Comparison of ENCODE assay signal across 18 cellular contexts in the genomic region with DNA sequence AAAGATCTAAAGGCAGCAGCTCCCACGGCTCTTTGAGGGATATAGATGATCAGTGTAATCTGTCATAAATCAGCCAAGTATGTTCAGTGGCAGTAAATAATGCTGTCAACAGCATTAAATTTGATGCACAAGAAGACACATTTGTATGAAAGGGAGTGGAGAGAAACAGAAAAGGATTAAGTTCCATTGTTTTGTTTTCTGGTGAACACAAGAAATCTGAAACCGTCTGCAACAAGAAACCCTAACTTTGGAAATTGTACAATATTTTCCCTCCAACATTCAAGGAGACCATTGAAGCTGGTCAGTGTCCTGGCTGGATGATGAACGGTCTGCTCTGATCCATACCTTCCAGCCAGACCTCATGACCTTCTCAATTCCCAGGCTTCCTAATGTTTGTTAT. TPM values are rescaled to one million over a fixed set of nuclear protein-coding genes. Genes with fewer than 3 reads are reported as not detected.
DNase-seq lines count a peak whose midpoint lies in the region; ATAC-seq, FAIRE-seq and TF ChIP-seq lines count a peak whose summit lies in the region.
"Had no signal": no experiment of that assay in that cellular context is flagged by ENCODE, and none has a peak within 500 bp of the region (broad histone marks: within the 10 kb centered on the region; RNA-seq: fewer than 3 reads in every experiment).

No MANE protein-coding gene starts in this region.

- TF ChIP-seq CTCF in left ventricle myocardium inferior (IDR thresholded peaks at IDR 0.05; ENCODE audit: borderline replicate concordance) (no peak), neural progenitor cell (IDR thresholded peaks at IDR 0.05) (no peak), vagina (IDR thresholded peaks at IDR 0.05) (no peak), kidney (IDR thresholded peaks at IDR 0.05; ENCODE audit: borderline replicate concordance, extremely low read depth, insufficient read depth) (no peak)

- peaks cover 56% of the 10 kb centered on the region for H3K4me1 Mint-ChIP-seq in dendritic cell treated with granulocyte-macrophage colony-stimulating factor and Interleukin-4, amounts not matched to agents 40 ng/mL and 50 ng/mL, for 4 days (ENCODE audit: low read depth)
- peaks cover 11% of the 10 kb centered on the region for H3K4me1 Mint-ChIP-seq in neural progenitor cell

- H3K4me3 Mint-ChIP-seq in dendritic cell treated with granulocyte-macrophage colony-stimulating factor and Interleukin-4, amounts not matched to agents 40 ng/mL and 50 ng/mL, for 4 days = no peak overlapping the region
- H3K4me3 Mint-ChIP-seq in neural progenitor cell = no peak overlapping the region
- H3K4me3 Mint-ChIP-seq: neural crest cell had no signal

- FAIRE-seq in kidney (lab: Jason Lieb, UNC) = no peak

- no peaks in the 10 kb centered on the region for H3K9me3 ChIP-seq in left ventricle myocardium inferior (replicated peaks)
- no peaks in the 10 kb centered on the region for H3K9me3 ChIP-seq in neural progenitor cell (ENCODE audit: low read depth)
- H3K9me3 ChIP-seq in vagina = no peaks in the 10 kb centered on the region
- H3K9me3 ChIP-seq in kidney (ENCODE audit: control insufficient read depth in 1 of 2, low read length in 2 of 2) = no peaks in the 10 kb centered on the region
- H3K9me3 ChIP-seq: Peyer's patch, testis had no signal

- H3K27ac Mint-ChIP-seq in dendritic cell treated with granulocyte-macrophage colony-stimulating factor and Interleukin-4, amounts not matched to agents 40 ng/mL and 50 ng/mL, for 4 days = peak overlapping the region; percentile 56
- H3K27ac Mint-ChIP-seq in neural progenitor cell = no peak overlapping the region

- H3K36me3 ChIP-seq in left ventricle myocardium inferior (no peaks in the 10 kb centered on the region), neural progenitor cell (no peaks in the 10 kb centered on the region), vagina (no peaks in the 10 kb centered on the region), kidney (ENCODE audit: control insufficient read depth in 1 of 2, insufficient read depth in 2 of 2, low read length in 2 of 2) (no peaks in the 10 kb centered on the region)
- H3K36me3 ChIP-seq: Peyer's patch had no signal

- H3K4me2 ChIP-seq in neural progenitor cell = peak overlapping the region; percentile 14

- no peaks in the 10 kb centered on the region for H3K27me3 ChIP-seq in left ventricle myocardium inferior (ENCODE audit: low read depth)
- H3K27me3 ChIP-seq in neural progenitor cell = no peaks in the 10 kb centered on the region
- no peaks in the 10 kb centered on the region for H3K27me3 ChIP-seq in vagina
- H3K27me3 ChIP-seq: Peyer's patch, testis had no signal

- H3K4me3 ChIP-seq in left ventricle myocardium inferior = no peak overlapping the region
- no peak overlapping the region for H3K4me3 ChIP-seq in neural progenitor cell
- no peak overlapping the region for H3K4me3 ChIP-seq in vagina
- H3K4me3 ChIP-seq in kidney (ENCODE audit: low read length in 2 of 2) = no peak overlapping the region
- H3K4me3 ChIP-seq: Peyer's patch, skin epidermis, testis had no signal

- H2AFZ ChIP-seq in neural progenitor cell (replicated peaks) = no peak overlapping the region

- H3F3A ChIP-seq in neural progenitor cell (ENCODE audit: low read depth) = no peaks in the 10 kb centered on the region

- DNase-seq in left ventricle myocardium inferior = no peak
- no peak for DNase-seq in Right ventricle myocardium inferior (ENCODE audit: missing footprints)
- DNase-seq in neural progenitor cell (ENCODE audit: low spot score) = no peak
- DNase-seq in vagina (ENCODE audit: extremely low spot score in 2 of 2) = no peak
- DNase-seq in NCI-H128 (lab: John Stamatoyannopoulos, UW; ENCODE audit: unreplicated experiment) = no peak
- no peak for DNase-seq in kidney
- DNase-seq: glutamatergic neuron, NCI-H1436 treated with DMSO at 0.1 percent for 48 hours, NCI-H446 had no signal

- peaks cover 28% of the 10 kb centered on the region for H3K4me1 ChIP-seq in left ventricle myocardium inferior
- peaks cover 11% of the 10 kb centered on the region for H3K4me1 ChIP-seq in neural progenitor cell
- peaks cover 57% of the 10 kb centered on the region for H3K4me1 ChIP-seq in vagina
- H3K4me1 ChIP-seq in kidney (ENCODE audit: control insufficient read depth in 1 of 2, insufficient read depth in 1 of 2, low read depth in 1 of 2, low read length in 2 of 2) = peaks cover 0 to 10% of the 10 kb centered on the region in 2 donors
- H3K4me1 ChIP-seq: testis had no signal

- H3K36me3 Mint-ChIP-seq in dendritic cell treated with granulocyte-macrophage colony-stimulating factor and Interleukin-4, amounts not matched to agents 40 ng/mL and 50 ng/mL, for 4 days (ENCODE audit: low read depth) = no peaks in the 10 kb centered on the region
- H3K36me3 Mint-ChIP-seq in neural progenitor cell = no peaks in the 10 kb centered on the region

- H3K27me3 Mint-ChIP-seq in dendritic cell treated with granulocyte-macrophage colony-stimulating factor and Interleukin-4, amounts not matched to agents 40 ng/mL and 50 ng/mL, for 4 days = no peaks in the 10 kb centered on the region
- H3K27me3 Mint-ChIP-seq in neural progenitor cell (ENCODE audit: insufficient read depth, low read depth) = peaks cover 2% of the 10 kb centered on the region

- H3K9ac ChIP-seq in neural progenitor cell (no peak overlapping the region), kidney (ENCODE audit: low read length in 2 of 2) (no peak overlapping the region)

- H3K9me3 Mint-ChIP-seq in dendritic cell treated with granulocyte-macrophage colony-stimulating factor and Interleukin-4, amounts not matched to agents 40 ng/mL and 50 ng/mL, for 4 days = peaks cover 9% of the 10 kb centered on the region
- H3K9me3 Mint-ChIP-seq in neural progenitor cell = no peaks in the 10 kb centered on the region
- H3K9me3 Mint-ChIP-seq: activated T-helper 17 cell treated with anti-CD3 and anti-CD28 coated beads, Interleukin-2, amount 50 U/mL, for 72 hours had no signal

- H4K20me1 ChIP-seq in neural progenitor cell (ENCODE audit: low read depth) = no peaks in the 10 kb centered on the region

- intact Hi-C loops in left ventricle myocardium inferior (cut with micrococcal nuclease) = no loop called here
- intact Hi-C loops in Right ventricle myocardium inferior (cut with DNase I) = no loop called here
- intact Hi-C loops in dendritic cell treated with granulocyte-macrophage colony-stimulating factor and Interleukin-4, amounts not matched to agents 40 ng/mL and 50 ng/mL, for 4 days (cut with micrococcal nuclease) = loop anchor here (5.0 kb wide), 1 partner anchor 57 kb away; no protein-coding TSS in a partner anchor
- intact Hi-C loops in vagina (cut with DNase I) = no loop called here
- intact Hi-C loops in kidney (cut with DNase I) = no loop called here

- ATAC-seq in Right ventricle myocardium inferior = no peak
- ATAC-seq in HG02571 (IDR thresholded peaks at IDR 0.05; ENCODE audit: unreplicated experiment) = no peak

- H3K27ac ChIP-seq in left ventricle myocardium inferior (replicated peaks) (peak overlapping the region; percentile 31), neural progenitor cell (no peak overlapping the region), vagina (peak overlapping the region; percentile 49), kidney (ENCODE audit: low read depth in 2 of 2, low read length in 2 of 2) (no peak overlapping the region)

- TF ChIP-seq POLR2A in vagina (IDR thresholded peaks at IDR 0.05) = no peak

- no peaks in the 10 kb centered on the region for H3K79me2 ChIP-seq in neural progenitor cell (ENCODE audit: low read depth)

RNA-seq across cellular contexts. Expression of gene C1QTNF7, which starts 27.6 kb away (rescaled TPM):
- total RNA-seq in left ventricle myocardium inferior (2.4 TPM), Right ventricle myocardium inferior (1.7 TPM), neural progenitor cell (ENCODE audit: low replicate concordance) (not detected in 2 replicates), vagina (12.0 TPM), kidney (2.2 TPM)
- 5.3 TPM for polyA plus RNA-seq in kidney (ENCODE audit: insufficient read depth, low read depth, low replicate concordance)
- total RNA-seq: activated T-helper 17 cell treated with anti-CD3 and anti-CD28 coated beads, Interleukin-2, amount 50 U/mL, for 72 hours; bronchial epithelial cell; kidney epithelial cell; neural crest cell had no signal

Comparison
In these comparisons a context has a peak if more than half of its experiments do, and no peak if none do; other contexts are left out.
1. H3K27ac ChIP-seq: peak in left ventricle myocardium inferior (single experiment) and vagina (single experiment); none in neural progenitor cell (single experiment) and kidney (0 of 2).